Comparison of ENCODE assay signal across 8 cellular contexts in the genomic region with DNA sequence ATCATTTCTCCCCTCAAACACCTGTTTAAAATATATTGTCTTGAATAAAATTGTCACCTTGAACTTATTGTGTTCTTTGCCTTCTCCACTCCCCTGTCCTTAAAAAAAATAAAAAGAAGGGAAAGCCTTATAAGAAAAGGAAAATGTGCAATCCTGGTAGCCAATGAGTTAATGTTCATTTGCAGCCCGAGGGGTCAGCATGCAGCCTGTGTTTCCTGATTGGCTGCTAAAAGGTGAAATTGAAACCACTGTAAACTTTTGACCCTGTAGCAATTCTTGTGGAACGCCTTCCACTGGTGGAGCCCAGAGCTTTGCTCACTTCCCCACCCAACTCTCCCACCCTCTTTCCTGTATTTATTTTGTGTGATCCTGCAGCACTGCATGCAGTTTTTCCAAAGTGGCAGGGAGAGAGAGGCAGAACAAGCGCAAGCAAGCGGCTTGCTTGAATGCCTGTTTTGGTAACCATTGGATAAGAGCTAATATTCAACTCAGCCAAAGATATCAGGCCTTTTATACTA.
DNase-seq lines count a peak whose midpoint lies in the region; ATAC-seq and TF ChIP-seq lines count a peak whose summit lies in the region.

No MANE protein-coding gene starts in this region.

- H3K27me3 ChIP-seq in mucosa of rectum (ENCODE audit: control insufficient read depth in 2 of 2, insufficient read depth in 2 of 2, low read length in 2 of 2) (no peaks in the 10 kb centered on the region), WERI-Rb-1 (ENCODE audit: insufficient read depth, low read depth, severe bottlenecking) (no peaks in the 10 kb centered on the region)

- H3K4me3 ChIP-seq in epithelial cell of esophagus (ENCODE audit: low read length) (no peak overlapping the region), mucosa of rectum (ENCODE audit: low read length in 2 of 2) (peak overlapping the region in 1 of 2 donors; percentile 63), WERI-Rb-1 (ENCODE audit: low read depth, low read length) (no peak overlapping the region)

- peaks cover 21 to 29% of the 10 kb centered on the region in 2 donors for H3K4me1 ChIP-seq in mucosa of rectum (ENCODE audit: control insufficient read depth in 2 of 2, insufficient read depth in 2 of 2, low read length in 2 of 2)

- DNase-seq in DMS153 (lab: John Stamatoyannopoulos, UW), result peak; percentile 53
- peak; percentile 66 for DNase-seq in NCI-H1092 (lab: John Stamatoyannopoulos, UW)
- peak; percentile 9 to 87 for DNase-seq in SW 1271 (lab: John Stamatoyannopoulos, UW)
- DNase-seq in epithelial cell of esophagus (ENCODE audit: low read depth), result peak; percentile 59
- DNase-seq in WERI-Rb-1, result no peak
- DNase-seq in NCI-H1694 treated with DMSO at 0.1 percent for 48 hours (lab: John Stamatoyannopoulos, UW), result no peak

- no peak for TF ChIP-seq CTCF in epithelial cell of esophagus (IDR thresholded peaks at IDR 0.05; ENCODE audit: insufficient read depth, low read depth, low read length, missing control alignments)
- TF ChIP-seq CTCF in WERI-Rb-1 (IDR thresholded peaks at IDR 0.05; ENCODE audit: low read depth, low read length), result no peak

- ATAC-seq in GM21447 (IDR thresholded peaks at IDR 0.05; ENCODE audit: unreplicated experiment), result peak; percentile 62

- H3K27ac ChIP-seq in mucosa of rectum (ENCODE audit: low read depth in 2 of 2, low read length in 2 of 2) (peak overlapping the region; percentile 10 to 40), WERI-Rb-1 (no peak overlapping the region)

- H3K36me3 ChIP-seq in mucosa of rectum (ENCODE audit: control insufficient read depth in 2 of 2, insufficient read depth in 2 of 2, low read length in 2 of 2), result no peaks in the 10 kb centered on the region
- no peaks in the 10 kb centered on the region for H3K36me3 ChIP-seq in WERI-Rb-1

- H3K9ac ChIP-seq in mucosa of rectum (ENCODE audit: low read depth in 1 of 2, low read length in 2 of 2), result peak overlapping the region in 1 of 2 donors; percentile 48

- H3K9me3 ChIP-seq in mucosa of rectum (ENCODE audit: control insufficient read depth in 2 of 2, low read length in 2 of 2) (no peaks in the 10 kb centered on the region), WERI-Rb-1 (ENCODE audit: severe bottlenecking) (peaks cover 1% of the 10 kb centered on the region)

Comparison
In these comparisons a context has a peak if more than half of its experiments do, and no peak if none do; other contexts are left out.
1. DNase-seq: peak in DMS153 (single experiment), NCI-H1092 (single experiment), SW 1271 (2 of 2) and epithelial cell of esophagus (single experiment); none in WERI-Rb-1 (single experiment) and NCI-H1694 treated with DMSO at 0.1 percent for 48 hours (single experiment).